In genomic region chr22:45597460-45598192, GRCh38 we compare ENCODE assay signal across 16 cellular contexts.
A peak's percentile ranks its signal among the peaks of the same experiment; 100 is the strongest.
DNase-seq lines count a peak whose midpoint lies in the region; FAIRE-seq and TF ChIP-seq lines count a peak whose summit lies in the region.
"Had no signal": no experiment of that assay in that cellular context is flagged by ENCODE, and none has a peak within 500 bp of the region (broad histone marks: within the 10 kb centered on the region; RNA-seq: fewer than 3 reads in every experiment).

No MANE protein-coding gene starts in this region.

- H3K27me3 ChIP-seq in skeletal muscle tissue (ENCODE audit: control insufficient read depth in 3 of 3, insufficient read depth in 3 of 3, low read length in 3 of 3): no peaks in the 10 kb centered on the region
- H3K27me3 ChIP-seq in ascending aorta: no peaks in the 10 kb centered on the region
- H3K27me3 ChIP-seq: foreskin keratinocyte had no signal

- no peak for TF ChIP-seq CTCF in kidney (IDR thresholded peaks at IDR 0.05; ENCODE audit: borderline replicate concordance, extremely low read depth, insufficient read depth)
- no peak for TF ChIP-seq CTCF in ascending aorta (IDR thresholded peaks at IDR 0.05)

- H3K36me3 ChIP-seq in kidney (ENCODE audit: control insufficient read depth in 1 of 2, insufficient read depth in 2 of 2, low read length in 2 of 2) (no peaks in the 10 kb centered on the region), skeletal muscle tissue (ENCODE audit: control insufficient read depth in 3 of 3, insufficient read depth in 3 of 3, low read length in 3 of 3) (peaks cover 0 to 4% (median 2%) of the 10 kb centered on the region in 3 donors), ascending aorta (peaks cover 21% of the 10 kb centered on the region in 2 donors)

- H3K9ac ChIP-seq in kidney (ENCODE audit: low read length in 2 of 2): no peak overlapping the region
- H3K9ac ChIP-seq in skeletal muscle tissue (ENCODE audit: low read depth in 1 of 3, low read length in 3 of 3): peak overlapping the region in 2 of 3 donors; percentile 14 to 54

- no peak for FAIRE-seq in kidney (lab: Jason Lieb, UNC)
- FAIRE-seq: islet of Langerhans had no signal

- H3K4me1 ChIP-seq in kidney (ENCODE audit: control insufficient read depth in 1 of 2, insufficient read depth in 1 of 2, low read depth in 1 of 2, low read length in 2 of 2) (peaks cover 0 to 3% of the 10 kb centered on the region in 2 donors), skeletal muscle tissue (ENCODE audit: control insufficient read depth in 3 of 3, insufficient read depth in 3 of 3, low read length in 3 of 3) (peaks cover 6 to 12% (median 10%) of the 10 kb centered on the region in 3 donors), ascending aorta (no peaks in the 10 kb centered on the region)
- H3K4me1 ChIP-seq: foreskin keratinocyte had no signal

- intact Hi-C loops in kidney (cut with DNase I): no loop called here
- intact Hi-C loops in ascending aorta (cut with DNase I): no loop called here

- no peaks in the 10 kb centered on the region for H3K9me3 ChIP-seq in kidney (ENCODE audit: control insufficient read depth in 1 of 2, low read length in 2 of 2)
- peaks cover 0 to 2% (median 0%) of the 10 kb centered on the region in 3 donors for H3K9me3 ChIP-seq in skeletal muscle tissue (ENCODE audit: control insufficient read depth in 3 of 3, low read length in 3 of 3)
- H3K9me3 ChIP-seq in ascending aorta: no peaks in the 10 kb centered on the region

- DNase-seq in HT-29 (ENCODE audit: low spot score) (peak; percentile 86), NCI-H2196 treated with DMSO at 0.1 percent for 48 hours (lab: John Stamatoyannopoulos, UW; ENCODE audit: unreplicated experiment) (peak; percentile 47), kidney (peak; percentile 60), ascending aorta (ENCODE audit: low spot score in 2 of 2) (no peak), foreskin melanocyte (no peak), AML-193 (lab: John Stamatoyannopoulos, UW) (no peak)
- DNase-seq: activated CD8-positive, alpha-beta T cell treated with anti-CD3 and anti-CD28 coated beads, Interleukin-2, amount 10 ng/mL, durations not matched to agents 7 days and 5 days; activated effector memory CD4-positive, alpha-beta T cell treated with Interleukin-2 at 50 U/mL for 16 hours; CD8-positive, alpha-beta memory T cell; effector memory CD4-positive, alpha-beta T cell; foreskin keratinocyte; HCEC 1CT; naive thymus-derived CD8-positive, alpha-beta T cell; NCI-H2029 had no signal

- no peak overlapping the region for H3K27ac ChIP-seq in kidney (ENCODE audit: low read depth in 2 of 2, low read length in 2 of 2)
- H3K27ac ChIP-seq in skeletal muscle tissue (ENCODE audit: low read depth, low read length): no peak overlapping the region
- no peak overlapping the region for H3K27ac ChIP-seq in ascending aorta
- H3K27ac ChIP-seq: foreskin keratinocyte had no signal

- H3K4me3 ChIP-seq in kidney (ENCODE audit: low read length in 2 of 2) (no peak overlapping the region), skeletal muscle tissue (ENCODE audit: low read length in 3 of 3) (peak overlapping the region in 1 of 3 donors; percentile 22), ascending aorta (no peak overlapping the region)

Comparison
In these comparisons a context has a peak if more than half of its experiments do, and no peak if none do; other contexts are left out.
1. DNase-seq: peak in HT-29 (single experiment), NCI-H2196 treated with DMSO at 0.1 percent for 48 hours (single experiment) and kidney (single experiment); none in ascending aorta (0 of 2), foreskin melanocyte (single experiment) and AML-193 (0 of 2).
2. H3K9ac ChIP-seq: peak in skeletal muscle tissue (2 of 3); none in kidney (0 of 2).